20 cellular contexts compared by ENCODE assay signal in genomic region chr5:9350301-9350797, GRCh38.
A peak's percentile ranks its signal among the peaks of the same experiment; 100 is the strongest.
DNase-seq lines count a peak whose midpoint lies in the region; ATAC-seq, FAIRE-seq and TF ChIP-seq lines count a peak whose summit lies in the region.
"Had no signal": no experiment of that assay in that cellular context is flagged by ENCODE, and none has a peak within 500 bp of the region (broad histone marks: within the 10 kb centered on the region; RNA-seq: fewer than 3 reads in every experiment).

No MANE protein-coding gene starts in this region.

- no peak overlapping the region for H3K4me3 ChIP-seq in right cardiac atrium (ENCODE audit: low read length)
- H3K4me3 ChIP-seq in astrocyte (ENCODE audit: insufficient read depth, low read depth, low read length): no peak overlapping the region
- no peak overlapping the region for H3K4me3 ChIP-seq in suprapubic skin
- H3K4me3 ChIP-seq: dorsolateral prefrontal cortex had no signal

- H3K36me3 ChIP-seq in astrocyte (ENCODE audit: insufficient read depth, low read length) (no peaks in the 10 kb centered on the region), suprapubic skin (no peaks in the 10 kb centered on the region)

- H3K4me1 ChIP-seq in right cardiac atrium (ENCODE audit: control insufficient read depth, insufficient read depth, low read length) (no peaks in the 10 kb centered on the region), astrocyte (ENCODE audit: insufficient read depth, low read length) (peaks cover 21% of the 10 kb centered on the region), suprapubic skin (peaks cover 23% of the 10 kb centered on the region)
- H3K4me1 ChIP-seq: parathyroid adenoma had no signal

- no peak overlapping the region for H3K9ac ChIP-seq in astrocyte (ENCODE audit: low read length)
- H3K9ac ChIP-seq: parathyroid adenoma had no signal

- TF ChIP-seq CTCF in astrocyte (IDR thresholded peaks at IDR 0.05; ENCODE audit: insufficient read depth, low read depth, low read length) (no peak), suprapubic skin (IDR thresholded peaks at IDR 0.05) (no peak)

- H3K27me3 Mint-ChIP-seq in astrocyte (ENCODE audit: low read depth, unreplicated experiment): peaks cover 3% of the 10 kb centered on the region
- H3K27me3 Mint-ChIP-seq: IgD-negative memory B cell had no signal

- no peak for TF ChIP-seq POLR2A in suprapubic skin (IDR thresholded peaks at IDR 0.05)

- intact Hi-C loops in Right ventricle myocardium superior (cut with DNase I) (no loop called here), right cardiac atrium (cut with DNase I) (loop anchor here in 1 of 4 donors (10.0 kb wide), 1 partner anchor 184 kb away; no protein-coding TSS in a partner anchor)

- H3K27ac Mint-ChIP-seq in astrocyte (ENCODE audit: unreplicated experiment): no peak overlapping the region
- H3K27ac Mint-ChIP-seq: CD8-positive, alpha-beta T cell; IgD-negative memory B cell had no signal

- H3K36me3 Mint-ChIP-seq in astrocyte (ENCODE audit: low read depth, unreplicated experiment): no peaks in the 10 kb centered on the region
- H3K36me3 Mint-ChIP-seq: CD8-positive, alpha-beta T cell; IgD-negative memory B cell had no signal

- H3K27ac ChIP-seq in right cardiac atrium (ENCODE audit: low read length) (no peak overlapping the region), astrocyte (ENCODE audit: low read depth, low read length) (peak overlapping the region; percentile 28), suprapubic skin (peak overlapping the region; percentile 58)
- H3K27ac ChIP-seq: dorsolateral prefrontal cortex, parathyroid adenoma had no signal

- no peaks in the 10 kb centered on the region for H4K20me1 ChIP-seq in astrocyte (ENCODE audit: insufficient read depth, low read length)

- no peaks in the 10 kb centered on the region for H3K79me2 ChIP-seq in astrocyte (ENCODE audit: insufficient read depth, low read length)
- H3K79me2 ChIP-seq: parathyroid adenoma had no signal

- peaks cover 38% of the 10 kb centered on the region for H3K4me1 Mint-ChIP-seq in astrocyte (ENCODE audit: low read depth, unreplicated experiment)
- H3K4me1 Mint-ChIP-seq: IgD-negative memory B cell had no signal

- TF ChIP-seq EP300 in suprapubic skin (IDR thresholded peaks at IDR 0.05): no peak

- peaks cover 1% of the 10 kb centered on the region for H3K9me3 Mint-ChIP-seq in astrocyte (ENCODE audit: unreplicated experiment)

- peak overlapping the region; percentile 26 for H3K4me2 ChIP-seq in astrocyte (ENCODE audit: low read length)

- H3K9me3 ChIP-seq in right cardiac atrium (ENCODE audit: control insufficient read depth, low read length) (peaks cover 8% of the 10 kb centered on the region), astrocyte (ENCODE audit: insufficient read depth, low read depth, low read length) (no peaks in the 10 kb centered on the region), suprapubic skin (no peaks in the 10 kb centered on the region)

- 60% methylated on average over 4 of the region's 4 CpGs for WGBS in right cardiac atrium
- 48% methylated on average over 4 of the region's 4 CpGs for WGBS in suprapubic skin

- peak; percentile 96 for FAIRE-seq in astrocyte (lab: Jason Lieb, UNC)
- FAIRE-seq: A204.1 had no signal

- ATAC-seq in Right ventricle myocardium superior (ENCODE audit: poor library complexity): peak; percentile 35
- no peak for ATAC-seq in right cardiac atrium
- ATAC-seq in GM21619 (IDR thresholded peaks at IDR 0.05; ENCODE audit: unreplicated experiment): no peak
- ATAC-seq in GM18520 (IDR thresholded peaks at IDR 0.05; ENCODE audit: unreplicated experiment): no peak
- ATAC-seq in GM21447 (IDR thresholded peaks at IDR 0.05; ENCODE audit: unreplicated experiment): no peak
- ATAC-seq: activated CD4-positive, CD25-positive, alpha-beta regulatory T cell treated with anti-CD3 and anti-CD28 coated beads, Interleukin-2, amount 50 U/mL, for 24 hours; CD8-positive, alpha-beta T cell; esophagus mucosa had no signal

- DNase-seq in Right ventricle myocardium superior (no peak), right cardiac atrium (no peak), astrocyte (ENCODE audit: low read depth) (peak; percentile 91), kidney tubule cell (ENCODE audit: low spot score) (peak; percentile 61), suprapubic skin (ENCODE audit: low spot score in 2 of 2) (no peak)
- DNase-seq: activated effector memory CD4-positive, alpha-beta T cell treated with Interleukin-2 at 50 U/mL for 16 hours; CD8-positive, alpha-beta T cell; dorsolateral prefrontal cortex; NCI-H1048; SHP77; stimulated activated naive CD4-positive, alpha-beta T cell; T-helper 2 cell had no signal

- H3K4me3 Mint-ChIP-seq in astrocyte (ENCODE audit: unreplicated experiment): no peak overlapping the region
- H3K4me3 Mint-ChIP-seq: CD8-positive, alpha-beta T cell; IgD-negative memory B cell had no signal

- H2AFZ ChIP-seq in astrocyte (ENCODE audit: low read depth, low read length): no peak overlapping the region
- H2AFZ ChIP-seq: parathyroid adenoma had no signal

- H3K27me3 ChIP-seq in right cardiac atrium (ENCODE audit: control insufficient read depth, insufficient read depth): no peaks in the 10 kb centered on the region
- no peaks in the 10 kb centered on the region for H3K27me3 ChIP-seq in astrocyte (ENCODE audit: insufficient read depth, low read length)
- H3K27me3 ChIP-seq in suprapubic skin: no peaks in the 10 kb centered on the region
- H3K27me3 ChIP-seq: dorsolateral prefrontal cortex had no signal

Comparison
In these comparisons a context has a peak if more than half of its experiments do, and no peak if none do; other contexts are left out.
1. DNase-seq: peak in astrocyte (single experiment) and kidney tubule cell (single experiment); none in Right ventricle myocardium superior (single experiment), right cardiac atrium (0 of 3) and suprapubic skin (0 of 2).